In genomic region chr13:48853381-48854102, GRCh38 we compare ENCODE assay signal across 13 cellular contexts.
DNase-seq lines count a peak whose midpoint lies in the region; ATAC-seq and TF ChIP-seq lines count a peak whose summit lies in the region.
"Had no signal": no experiment of that assay in that cellular context is flagged by ENCODE, and none has a peak within 500 bp of the region (broad histone marks: within the 10 kb centered on the region; RNA-seq: fewer than 3 reads in every experiment).

No MANE protein-coding gene starts in this region.

- no peak overlapping the region for H3K27ac ChIP-seq in spleen
- H3K27ac ChIP-seq: pancreas had no signal

- H3K4me1 Mint-ChIP-seq in activated CD4-positive, alpha-beta T cell treated with anti-CD3 and anti-CD28 coated beads, Interleukin-2, amount 10 ng/mL, durations not matched to agents 24 days and 14 days, result peaks cover 28% of the 10 kb centered on the region
- H3K4me1 Mint-ChIP-seq in activated CD4-positive, alpha-beta T cell treated with anti-CD3 and anti-CD28 coated beads, Interleukin-2, amount 10 ng/mL, durations not matched to agents 7 days and 5 days, result peaks cover 39% of the 10 kb centered on the region
- H3K4me1 Mint-ChIP-seq in activated CD8-positive, alpha-beta T cell treated with anti-CD3 and anti-CD28 coated beads, Interleukin-2, amount 10 ng/mL, durations not matched to agents 7 days and 5 days (ENCODE audit: low read depth), result peaks cover 46% of the 10 kb centered on the region

- TF ChIP-seq CTCF in spleen (IDR thresholded peaks at IDR 0.05 in 8 of 11, conservative IDR thresholded peaks at IDR 0.05 in 3 of 11), result no peak

- TF ChIP-seq POLR2A in spleen (IDR thresholded peaks at IDR 0.05), result no peak

- H3K27me3 Mint-ChIP-seq in activated CD4-positive, alpha-beta T cell treated with anti-CD3 and anti-CD28 coated beads, Interleukin-2, amount 10 ng/mL, durations not matched to agents 24 days and 14 days, result peaks cover 9% of the 10 kb centered on the region
- H3K27me3 Mint-ChIP-seq in activated CD4-positive, alpha-beta T cell treated with anti-CD3 and anti-CD28 coated beads, Interleukin-2, amount 10 ng/mL, durations not matched to agents 7 days and 5 days, result peaks cover 2% of the 10 kb centered on the region
- H3K27me3 Mint-ChIP-seq in activated CD8-positive, alpha-beta T cell treated with anti-CD3 and anti-CD28 coated beads, Interleukin-2, amount 10 ng/mL, durations not matched to agents 7 days and 5 days (ENCODE audit: low read depth), result peaks cover 8% of the 10 kb centered on the region

- H3K9me3 Mint-ChIP-seq in activated CD4-positive, alpha-beta T cell treated with anti-CD3 and anti-CD28 coated beads, Interleukin-2, amount 10 ng/mL, durations not matched to agents 24 days and 14 days, result peaks cover 3% of the 10 kb centered on the region
- H3K9me3 Mint-ChIP-seq in activated CD4-positive, alpha-beta T cell treated with anti-CD3 and anti-CD28 coated beads, Interleukin-2, amount 10 ng/mL, durations not matched to agents 7 days and 5 days, result peaks cover 9% of the 10 kb centered on the region
- H3K9me3 Mint-ChIP-seq in activated CD8-positive, alpha-beta T cell treated with anti-CD3 and anti-CD28 coated beads, Interleukin-2, amount 10 ng/mL, durations not matched to agents 7 days and 5 days (ENCODE audit: insufficient read depth), result no peaks in the 10 kb centered on the region

- H3K9me3 ChIP-seq in spleen, result no peaks in the 10 kb centered on the region
- H3K9me3 ChIP-seq: pancreas had no signal

- H3K36me3 ChIP-seq in spleen, result no peaks in the 10 kb centered on the region
- H3K36me3 ChIP-seq: pancreas had no signal

- H3K36me3 Mint-ChIP-seq in activated CD4-positive, alpha-beta T cell treated with anti-CD3 and anti-CD28 coated beads, Interleukin-2, amount 10 ng/mL, durations not matched to agents 24 days and 14 days (ENCODE audit: low read depth), result no peaks in the 10 kb centered on the region
- peaks cover 1% of the 10 kb centered on the region for H3K36me3 Mint-ChIP-seq in activated CD4-positive, alpha-beta T cell treated with anti-CD3 and anti-CD28 coated beads, Interleukin-2, amount 10 ng/mL, durations not matched to agents 7 days and 5 days (ENCODE audit: low read depth)
- H3K36me3 Mint-ChIP-seq in activated CD8-positive, alpha-beta T cell treated with anti-CD3 and anti-CD28 coated beads, Interleukin-2, amount 10 ng/mL, durations not matched to agents 7 days and 5 days (ENCODE audit: low read depth), result peaks cover 3% of the 10 kb centered on the region

- WGBS in spleen, 5 donors, result 32 to 63% (median 40%) methylated on average over 10 of the region's 10 CpGs

- CTCF ChIA-PET in activated CD4-positive, alpha-beta T cell treated with anti-CD3 and anti-CD28 coated beads, Interleukin-2, amount 10 ng/mL, durations not matched to agents 7 days and 5 days (lab: Charles Lee), result no interaction called here
- CTCF ChIA-PET in activated CD8-positive, alpha-beta T cell treated with anti-CD3 and anti-CD28 coated beads, Interleukin-2, amount 10 ng/mL, durations not matched to agents 7 days and 5 days (lab: Charles Lee), result interaction anchor here (0.8 kb wide), 1 partner anchor 30 kb away, joined by 3 read pairs; no protein-coding TSS in a partner anchor

- no peak overlapping the region for H3K4me3 ChIP-seq in spleen
- H3K4me3 ChIP-seq: pancreas had no signal

- DNase-seq in activated CD4-positive, alpha-beta T cell treated with anti-CD3 and anti-CD28 coated beads, Interleukin-2, amount 10 ng/mL, durations not matched to agents 24 days and 14 days, result no peak
- no peak for DNase-seq in activated CD4-positive, alpha-beta T cell treated with anti-CD3 and anti-CD28 coated beads, Interleukin-2, amount 10 ng/mL, durations not matched to agents 7 days and 5 days
- no peak for DNase-seq in activated CD8-positive, alpha-beta T cell treated with anti-CD3 and anti-CD28 coated beads, Interleukin-2, amount 10 ng/mL, durations not matched to agents 7 days and 5 days
- DNase-seq in fibroblast of peridontal ligament (ENCODE audit: extremely low read depth) (peak; percentile 47), OCI-M2 (lab: John Stamatoyannopoulos, UW; ENCODE audit: unreplicated experiment) (no peak), SKM-1 treated with dmso at 0.1 percent for 144 hours (lab: John Stamatoyannopoulos, UW; ENCODE audit: unreplicated experiment) (no peak), spleen (no peak)
- peak; percentile 19 to 34 for DNase-seq in stimulated activated CD8-positive, alpha-beta memory T cell treated with anti-CD3 and anti-CD28 coated beads, Interleukin-15, amount 100 ng/mL, for 48 hours (ENCODE audit: low read depth in 2 of 2)
- DNase-seq: ACHN, kidney, NCI-H2171 treated with DMSO at 0.1 percent for 48 hours, pancreas had no signal

- ATAC-seq in activated CD8-positive, alpha-beta T cell treated with anti-CD3 and anti-CD28 coated beads, Interleukin-2, amount 10 ng/mL, durations not matched to agents 7 days and 5 days, result no peak
- ATAC-seq: Right ventricle myocardium inferior had no signal

- POLR2A ChIA-PET in activated CD4-positive, alpha-beta T cell treated with anti-CD3 and anti-CD28 coated beads, Interleukin-2, amount 10 ng/mL, durations not matched to agents 7 days and 5 days (lab: Charles Lee), result no interaction called here
- POLR2A ChIA-PET in activated CD8-positive, alpha-beta T cell treated with anti-CD3 and anti-CD28 coated beads, Interleukin-2, amount 10 ng/mL, durations not matched to agents 7 days and 5 days (lab: Charles Lee), result interaction anchor here (1.0 kb wide), 1 partner anchor 122 kb away, joined by 4 read pairs; the partner anchor contains the start of gene FNDC3A

- H3K27ac Mint-ChIP-seq in activated CD4-positive, alpha-beta T cell treated with anti-CD3 and anti-CD28 coated beads, Interleukin-2, amount 10 ng/mL, durations not matched to agents 24 days and 14 days, result peak overlapping the region; percentile 67
- no peak overlapping the region for H3K27ac Mint-ChIP-seq in activated CD4-positive, alpha-beta T cell treated with anti-CD3 and anti-CD28 coated beads, Interleukin-2, amount 10 ng/mL, durations not matched to agents 7 days and 5 days
- peak overlapping the region; percentile 44 for H3K27ac Mint-ChIP-seq in activated CD8-positive, alpha-beta T cell treated with anti-CD3 and anti-CD28 coated beads, Interleukin-2, amount 10 ng/mL, durations not matched to agents 7 days and 5 days

- H3K27me3 ChIP-seq in spleen (replicated peaks in 1 of 7), result no peaks in the 10 kb centered on the region
- H3K27me3 ChIP-seq: pancreas had no signal

- H3K4me3 Mint-ChIP-seq in activated CD4-positive, alpha-beta T cell treated with anti-CD3 and anti-CD28 coated beads, Interleukin-2, amount 10 ng/mL, durations not matched to agents 24 days and 14 days, result peak overlapping the region; percentile 25
- no peak overlapping the region for H3K4me3 Mint-ChIP-seq in activated CD4-positive, alpha-beta T cell treated with anti-CD3 and anti-CD28 coated beads, Interleukin-2, amount 10 ng/mL, durations not matched to agents 7 days and 5 days
- H3K4me3 Mint-ChIP-seq in activated CD8-positive, alpha-beta T cell treated with anti-CD3 and anti-CD28 coated beads, Interleukin-2, amount 10 ng/mL, durations not matched to agents 7 days and 5 days, result no peak overlapping the region

- H3K4me1 ChIP-seq in spleen, result peaks cover 0 to 16% (median 4%) of the 10 kb centered on the region in 6 donors
- H3K4me1 ChIP-seq: pancreas had no signal

- intact Hi-C loops in activated CD4-positive, alpha-beta T cell treated with anti-CD3 and anti-CD28 coated beads, Interleukin-2, amount 10 ng/mL, durations not matched to agents 24 days and 14 days (cut with micrococcal nuclease), result loop anchor here (2.0 kb wide), 1 partner anchor 31 kb away; no protein-coding TSS in a partner anchor
- intact Hi-C loops in spleen (cut with DNase I; ENCODE audit: low total_unique reads), result no loop called here

Comparison
In these comparisons a context has a peak if more than half of its experiments do, and no peak if none do; other contexts are left out.
1. DNase-seq: peak in fibroblast of peridontal ligament (single experiment) and stimulated activated CD8-positive, alpha-beta memory T cell treated with anti-CD3 and anti-CD28 coated beads, Interleukin-15, amount 100 ng/mL, for 48 hours (2 of 2); none in activated CD4-positive, alpha-beta T cell treated with anti-CD3 and anti-CD28 coated beads, Interleukin-2, amount 10 ng/mL, durations not matched to agents 24 days and 14 days (single experiment), activated CD4-positive, alpha-beta T cell treated with anti-CD3 and anti-CD28 coated beads, Interleukin-2, amount 10 ng/mL, durations not matched to agents 7 days and 5 days (single experiment), activated CD8-positive, alpha-beta T cell treated with anti-CD3 and anti-CD28 coated beads, Interleukin-2, amount 10 ng/mL, durations not matched to agents 7 days and 5 days (single experiment), OCI-M2 (single experiment), SKM-1 treated with dmso at 0.1 percent for 144 hours (single experiment) and spleen (single experiment).